Comparison of ENCODE assay signal across 27 cellular contexts in genomic region chr20:62714006-62714405, GRCh38. TPM values are rescaled to one million over a fixed set of nuclear protein-coding genes. Genes with fewer than 3 reads are reported as not detected.
"Had no signal": no experiment of that assay in that cellular context is flagged by ENCODE, and none has a peak within 500 bp of the region (broad histone marks: within the 10 kb centered on the region; RNA-seq: fewer than 3 reads in every experiment).

No MANE protein-coding gene starts in this region.

- H3K9me3 Mint-ChIP-seq: dendritic cell treated with granulocyte-macrophage colony-stimulating factor and Interleukin-4, amounts not matched to agents 40 ng/mL and 50 ng/mL, for 4 days; endodermal cell; type B pancreatic cell had no signal

- H3K4me1 ChIP-seq: colonic mucosa, foreskin keratinocyte, lower lobe of right lung, prostate gland, thyroid gland had no signal

- FAIRE-seq: endothelial cell of umbilical vein, islet of Langerhans had no signal

- H3K4me1 Mint-ChIP-seq: endodermal cell had no signal

- H3K27ac Mint-ChIP-seq: dendritic cell treated with granulocyte-macrophage colony-stimulating factor and Interleukin-4, amounts not matched to agents 40 ng/mL and 50 ng/mL, for 4 days; endodermal cell; naive B cell; nephron progenitor cell; stimulated activated naive B cell treated with anti-CD40 and anti-IgM and Interleukin-4, amounts not matched to agents 10 μg/mL and 1 μg/mL and 100 μg/mL, for 72 hours; type B pancreatic cell had no signal

- H3K9me3 ChIP-seq: colonic mucosa, esophagus muscularis mucosa, heart right ventricle, lower lobe of right lung, prostate gland, spleen, stomach, thyroid gland had no signal

- H3K36me3 Mint-ChIP-seq: stimulated activated naive B cell treated with anti-CD40 and anti-IgM and Interleukin-4, amounts not matched to agents 10 μg/mL and 1 μg/mL and 100 μg/mL, for 72 hours; type B pancreatic cell had no signal

- ATAC-seq: foreskin keratinocyte; lower lobe of right lung; stimulated activated naive B cell treated with anti-CD40 and anti-IgM and Interleukin-4, amounts not matched to agents 10 μg/mL and 1 μg/mL and 100 μg/mL, for 72 hours had no signal

- H3K4me3 Mint-ChIP-seq: dendritic cell treated with granulocyte-macrophage colony-stimulating factor and Interleukin-4, amounts not matched to agents 40 ng/mL and 50 ng/mL, for 4 days; endodermal cell; naive B cell; nephron progenitor cell; stimulated activated naive B cell treated with anti-CD40 and anti-IgM and Interleukin-4, amounts not matched to agents 10 μg/mL and 1 μg/mL and 100 μg/mL, for 72 hours; type B pancreatic cell had no signal

- H3K27ac ChIP-seq: colonic mucosa, foreskin keratinocyte, heart right ventricle, lower lobe of right lung, prostate gland, skin epidermis, spleen, stomach, thyroid gland had no signal

- H3K36me3 ChIP-seq: colonic mucosa, esophagus muscularis mucosa, heart right ventricle, lower lobe of right lung, prostate gland, spleen, stomach, thyroid gland had no signal

- DNase-seq: colonic mucosa; effector CD8-positive, alpha-beta T cell; endodermal cell; foreskin keratinocyte; glutamatergic neuron; hippocampal formation; lower lobe of right lung; naive B cell; nephron progenitor cell; nucleus accumbens; spleen; stimulated activated CD4-positive, alpha-beta T cell treated with anti-CD3 and anti-CD28 coated beads, Interleukin-4, amount 100 ng/mL, for 4 hours; stimulated activated naive B cell treated with anti-CD40 and anti-IgM and Interleukin-4, amounts not matched to agents 10 μg/mL and 1 μg/mL and 100 μg/mL, for 72 hours; thyroid gland had no signal

- H3K4me3 ChIP-seq: colonic mucosa, esophagus muscularis mucosa, heart right ventricle, lower lobe of right lung, prostate gland, skin epidermis, spleen, stomach, thyroid gland had no signal

RNA-seq across cellular contexts. Expression of gene NTSR1, which starts 5.4 kb away (rescaled TPM):
- total RNA-seq: epithelial cell of proximal tubule, left ventricle myocardium superior, lower lobe of right lung, renal cortical epithelial cell had no signal
- polyA plus RNA-seq: heart right ventricle, right cardiac atrium had no signal
